ENCODE assay signal across 1 cellular context in genomic region chr5:135477594-135477993, GRCh38.
TF ChIP-seq lines count a peak whose summit lies in the region.

No MANE protein-coding gene starts in this region.

TF ChIP-seq in GM23338, 12 proteins besides CTCF, POLR2A, EP300 and RAD21:
- TF ChIP-seq REST (IDR thresholded peaks at IDR 0.05; ENCODE audit: unreplicated experiment) (no peak), STAT1 (IDR thresholded peaks at IDR 0.05; ENCODE audit: unreplicated experiment) (no peak), NANOG (IDR thresholded peaks at IDR 0.05; ENCODE audit: borderline replicate concordance) (no peak), ZNF114 (CRISPR knock-in tag; IDR thresholded peaks at IDR 0.05) (no peak), CREB1 (CRISPR knock-in tag; IDR thresholded peaks at IDR 0.05; ENCODE audit: low read depth) (no peak), ZNF462 (CRISPR knock-in tag; IDR thresholded peaks at IDR 0.05) (no peak), EZH2 (IDR thresholded peaks at IDR 0.05; ENCODE audit: low read depth, unreplicated experiment) (no peak), EZH2phosphoT487 (IDR thresholded peaks at IDR 0.05; ENCODE audit: unreplicated experiment) (no peak), JUNB (IDR thresholded peaks at IDR 0.05; ENCODE audit: unreplicated experiment) (no peak), POLR2AphosphoS5 (IDR thresholded peaks at IDR 0.05; ENCODE audit: low read depth) (no peak), ZNF331 (CRISPR knock-in tag; IDR thresholded peaks at IDR 0.05; ENCODE audit: low read depth) (no peak), ETS1 (IDR thresholded peaks at IDR 0.05) (no peak)
